8 cellular contexts compared by ENCODE assay signal in the genomic region with DNA sequence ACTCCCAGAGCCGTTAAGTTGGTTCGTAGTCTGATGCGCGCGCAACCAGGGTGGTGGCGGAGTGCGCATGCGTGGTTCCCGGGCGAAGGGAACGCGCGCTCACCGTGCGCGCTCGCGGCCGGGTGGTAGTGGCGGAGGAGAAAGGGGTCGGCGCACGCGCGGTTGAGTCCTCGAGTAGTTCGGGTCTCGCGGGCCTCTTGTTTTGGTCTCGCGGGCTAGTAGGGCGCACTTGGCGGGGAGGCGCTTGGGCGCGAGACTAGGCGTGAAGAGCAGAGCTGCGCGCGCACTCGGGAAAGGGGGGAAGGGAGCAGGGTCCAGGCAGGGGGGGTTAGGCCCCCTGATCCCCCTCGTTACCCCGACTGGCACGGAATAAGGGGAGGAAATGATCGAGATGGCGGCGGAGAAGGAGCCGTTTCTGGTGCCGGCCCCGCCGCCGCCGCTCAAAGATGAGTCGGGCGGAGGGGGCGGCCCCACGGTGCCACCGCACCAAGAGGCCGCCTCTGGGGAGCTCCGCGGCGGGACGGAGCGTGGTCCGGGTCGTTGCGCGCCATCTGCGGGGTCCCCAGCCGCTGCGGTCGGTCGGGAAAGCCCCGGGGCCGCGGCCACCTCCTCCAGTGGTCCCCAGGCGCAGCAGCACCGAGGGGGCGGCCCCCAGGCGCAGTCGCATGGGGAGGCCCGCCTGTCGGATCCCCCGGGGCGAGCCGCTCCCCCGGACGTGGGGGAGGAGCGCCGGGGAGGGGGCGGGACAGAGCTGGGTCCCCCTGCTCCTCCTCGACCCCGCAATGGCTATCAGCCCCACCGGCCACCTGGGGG. TPM values are rescaled to one million over a fixed set of nuclear protein-coding genes. Genes with fewer than 3 reads are reported as not detected.
DNase-seq lines count a peak whose midpoint lies in the region; ATAC-seq and TF ChIP-seq lines count a peak whose summit lies in the region.

A gene with protein sequence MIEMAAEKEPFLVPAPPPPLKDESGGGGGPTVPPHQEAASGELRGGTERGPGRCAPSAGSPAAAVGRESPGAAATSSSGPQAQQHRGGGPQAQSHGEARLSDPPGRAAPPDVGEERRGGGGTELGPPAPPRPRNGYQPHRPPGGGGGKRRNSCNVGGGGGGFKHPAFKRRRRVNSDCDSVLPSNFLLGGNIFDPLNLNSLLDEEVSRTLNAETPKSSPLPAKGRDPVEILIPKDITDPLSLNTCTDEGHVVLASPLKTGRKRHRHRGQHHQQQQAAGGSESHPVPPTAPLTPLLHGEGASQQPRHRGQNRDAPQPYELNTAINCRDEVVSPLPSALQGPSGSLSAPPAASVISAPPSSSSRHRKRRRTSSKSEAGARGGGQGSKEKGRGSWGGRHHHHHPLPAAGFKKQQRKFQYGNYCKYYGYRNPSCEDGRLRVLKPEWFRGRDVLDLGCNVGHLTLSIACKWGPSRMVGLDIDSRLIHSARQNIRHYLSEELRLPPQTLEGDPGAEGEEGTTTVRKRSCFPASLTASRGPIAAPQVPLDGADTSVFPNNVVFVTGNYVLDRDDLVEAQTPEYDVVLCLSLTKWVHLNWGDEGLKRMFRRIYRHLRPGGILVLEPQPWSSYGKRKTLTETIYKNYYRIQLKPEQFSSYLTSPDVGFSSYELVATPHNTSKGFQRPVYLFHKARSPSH (plus strand): TSS at position 195 of the 813 bp plus-strand sequence. CDS start 188 bp downstream, at position 383.

- H3K79me2 ChIP-seq in HCT116 (ENCODE audit: insufficient read depth, low read length), result peaks cover 52% of the 10 kb centered on the region
- H3K79me2 ChIP-seq in neural progenitor cell (ENCODE audit: low read depth), result peaks cover 52% of the 10 kb centered on the region

- H3K9ac ChIP-seq in ES-I3 (ENCODE audit: low read depth, low read length) (peak within 1 kb of the TSS; percentile 85), HCT116 (ENCODE audit: low read length) (peak within 1 kb of the TSS; percentile 89), neural progenitor cell (peak within 1 kb of the TSS; percentile 84)

- POLR2A ChIA-PET in HCT116 (lab: Charles Lee), result interaction anchor here (0.8 to 2.5 kb wide), 15 partner anchors 7 to 655 kb away, joined by 3 to 15 read pairs (median 5); a partner anchor contains a TSS

- no peaks in the 10 kb centered on the region for H3K9me2 ChIP-seq in HCT116 (ENCODE audit: insufficient read depth)

- intact Hi-C loops in HCT116 (cut with micrococcal nuclease), result no loop called here
- intact Hi-C loops in stomach (cut with DNase I; ENCODE audit: low total_unique reads), result no loop called here

- TF ChIP-seq POLR2A in HCT116 (IDR thresholded peaks at IDR 0.05; ENCODE audit: borderline replicate concordance, extremely low read depth, insufficient read depth, insufficient read length), result peak; percentile 9
- TF ChIP-seq POLR2A in stomach (IDR thresholded peaks at IDR 0.05), result no peak

- TSS peak; percentile 67 for BruUV-seq in HCT116 (replicated peaks; lab: Mats Ljungman, UMichigan)

- peaks cover 9% of the 10 kb centered on the region for H3K27me3 Mint-ChIP-seq in neural progenitor cell (ENCODE audit: insufficient read depth, low read depth)

- peaks cover 30% of the 10 kb centered on the region for H3K36me3 Mint-ChIP-seq in neural progenitor cell

- peak within 1 kb of the TSS; percentile 89 for H3K4me2 ChIP-seq in HCT116 (ENCODE audit: low read length)
- peak within 1 kb of the TSS; percentile 82 for H3K4me2 ChIP-seq in neural progenitor cell

- peak; percentile 89 for DNase-seq in HCT116 (ENCODE audit: low read depth, low spot score)
- peak; percentile 99 for DNase-seq in NAMALWA (ENCODE audit: low spot score)
- peak; percentile 97 for DNase-seq in SK-N-DZ (ENCODE audit: low spot score)
- peak; percentile 94 to 99 (median 98) for DNase-seq in activated naive CD4-positive, alpha-beta T cell (lab: John Stamatoyannopoulos, UW)
- peak; percentile 89 to 96 for DNase-seq in foreskin fibroblast
- DNase-seq in neural progenitor cell (ENCODE audit: low spot score), result peak; percentile 98
- DNase-seq in stomach, result peak; percentile 96

- no peak within 1 kb of the TSS for H2AFZ ChIP-seq in HCT116 (ENCODE audit: low read depth, low read length, poor library complexity, severe bottlenecking)
- peak within 1 kb of the TSS; percentile 83 for H2AFZ ChIP-seq in neural progenitor cell (replicated peaks)

- H3K4me1 ChIP-seq in ES-I3 (ENCODE audit: insufficient read depth, low read length) (no peaks in the 10 kb centered on the region; the same call in 1 of the 2 replicates), HCT116 (ENCODE audit: control insufficient read depth in 1 of 2, insufficient read depth in 2 of 2, low read length in 2 of 2) (peaks cover 0 to 60% of the 10 kb centered on the region in 2 experiments), neural progenitor cell (peaks cover 25% of the 10 kb centered on the region), stomach (peaks cover 33 to 55% (median 53%) of the 10 kb centered on the region in 4 donors)

- peak; percentile 65 for ATAC-seq in HCT116

- TF ChIP-seq RAD21 in HCT116 (IDR thresholded peaks at IDR 0.05; ENCODE audit: low read depth), result no peak

- H3K27ac ChIP-seq in HCT116 (ENCODE audit: low read depth, low read length) (peak within 1 kb of the TSS; percentile 99), neural progenitor cell (peak within 1 kb of the TSS; percentile 98), stomach (peak within 1 kb of the TSS; percentile 98 to 100 (median 100))

- H3K4me3 Mint-ChIP-seq in neural progenitor cell, result peak within 1 kb of the TSS; percentile 99

- peak within 1 kb of the TSS; percentile 82 to 85 for H3K4me3 ChIP-seq in HCT116 (replicated peaks in 1 of 2; ENCODE audit: low read depth in 1 of 2, low read length in 2 of 2)
- peak within 1 kb of the TSS; percentile 56 to 93 for H3K4me3 ChIP-seq in foreskin fibroblast (ENCODE audit: low read depth in 1 of 2, low read length in 2 of 2)
- H3K4me3 ChIP-seq in neural progenitor cell, result peak within 1 kb of the TSS; percentile 71
- peak within 1 kb of the TSS; percentile 76 to 99 (median 85) for H3K4me3 ChIP-seq in stomach

- H3K9me3 ChIP-seq in ES-I3 (ENCODE audit: control insufficient read depth, insufficient read depth, low read length) (no peaks in the 10 kb centered on the region), HCT116 (ENCODE audit: control insufficient read depth in 1 of 2, insufficient read depth in 1 of 2, low read depth in 1 of 2, low read length in 2 of 2) (no peaks in the 10 kb centered on the region), neural progenitor cell (ENCODE audit: low read depth) (no peaks in the 10 kb centered on the region), stomach (no peaks in the 10 kb centered on the region)

- CTCF ChIA-PET in HCT116 (lab: Charles Lee), result interaction anchor here (1.0 to 2.6 kb wide), 3 partner anchors 20 to 50 kb away, joined by 4 to 12 read pairs (median 4); a partner anchor contains a TSS

- RAD21 ChIA-PET in HCT116 (lab: Charles Lee; ENCODE audit: low non-redundant PET in 1 of 2, low total read pairs in 2 of 2, uncharacterized antibody in 2 of 2, unreplicated experiment in 2 of 2), result interaction anchor here in 1 of 2 experiments (0.6 kb wide), 2 partner anchors 208 to 434 kb away, joined by 3 to 4 read pairs; no protein-coding TSS in a partner anchor

- no peaks in the 10 kb centered on the region for H4K20me1 ChIP-seq in HCT116 (ENCODE audit: insufficient read depth)
- H4K20me1 ChIP-seq in neural progenitor cell (ENCODE audit: low read depth), result peaks cover 41% of the 10 kb centered on the region

- TF ChIP-seq EP300 in stomach (IDR thresholded peaks at IDR 0.05), result no peak

- peaks cover 2% of the 10 kb centered on the region for H3K9me3 Mint-ChIP-seq in neural progenitor cell

- H3K27me3 ChIP-seq in HCT116 (ENCODE audit: insufficient read depth, low read length), result no peaks in the 10 kb centered on the region
- H3K27me3 ChIP-seq in neural progenitor cell, result peaks cover 10% of the 10 kb centered on the region
- H3K27me3 ChIP-seq in stomach, result no peaks in the 10 kb centered on the region

- TF ChIP-seq CTCF in HCT116 (IDR thresholded peaks at IDR 0.05 in 2 of 3, conservative IDR thresholded peaks at IDR 0.05 in 1 of 3; ENCODE audit: borderline replicate concordance in 1 of 3, insufficient read depth in 1 of 3, low read depth in 2 of 3, low read length in 2 of 3) (no peak), foreskin fibroblast (IDR thresholded peaks at IDR 0.05; ENCODE audit: low read depth, low read length) (no peak), neural progenitor cell (IDR thresholded peaks at IDR 0.05) (no peak), stomach (IDR thresholded peaks at IDR 0.05) (no peak)

- H3K27ac Mint-ChIP-seq in neural progenitor cell, result peak within 1 kb of the TSS; percentile 100

- peaks cover 43% of the 10 kb centered on the region for H3K4me1 Mint-ChIP-seq in neural progenitor cell

- H3K36me3 ChIP-seq in ES-I3 (ENCODE audit: insufficient read depth, low read length), result 0 out of 2 replicates have a peak, but pooled peaks cover 10% of the 10 kb centered on the region
- peaks cover 5 to 31% of the 10 kb centered on the region in 2 experiments; a peak in 2 of 4 replicates for H3K36me3 ChIP-seq in HCT116 (ENCODE audit: control insufficient read depth in 1 of 2, insufficient read depth in 2 of 2, low read length in 2 of 2)
- H3K36me3 ChIP-seq in neural progenitor cell, result no peaks in the 10 kb centered on the region
- peaks cover 12 to 41% (median 31%) of the 10 kb centered on the region in 4 donors for H3K36me3 ChIP-seq in stomach

- 0 to 1% (median 0%) methylated on average over 56 to 94 of the region's 94 CpGs for WGBS in stomach, 5 donors

- H3F3A ChIP-seq in neural progenitor cell (ENCODE audit: low read depth), result peaks cover 58% of the 10 kb centered on the region

RNA-seq across cellular contexts. Expression of the gene that starts here (rescaled TPM):
- total RNA-seq in HCT116 (2021; ENCODE audit: unreplicated experiment) (44.4 TPM), neural progenitor cell (ENCODE audit: low replicate concordance) (16.4 and 42.6 TPM in 2 replicates), stomach (100 to 1,000 TPM in 1 of 5 donors, 10 to 100 TPM in 4; 14.1 to 117 (median 28.1) TPM)
- 47.4 and 51.6 TPM in 2 replicates for polyA plus RNA-seq in HCT116 (2012)
- polyA plus RNA-seq in SK-N-DZ (2014; cell fraction: cytosol; rRNA removed), result 21.8 and 28.3 TPM in 2 replicates
- polyA plus RNA-seq in SK-N-DZ (2014; cell fraction: nucleus; rRNA removed), result 20.0 and 21.4 TPM in 2 replicates
- polyA plus RNA-seq in stomach, result 10 to 100 TPM; 17.4 to 21.4 (median 20.0) TPM

Comparison
In these comparisons a context has a peak if more than half of its experiments do, and no peak if none do; other contexts are left out.
1. Peak in every context shown above with its lines: DNase-seq, ATAC-seq, H3K4me3 ChIP-seq and H3K27ac ChIP-seq.